1 cellular context compared by ENCODE assay signal in genomic region chr2:85441859-85442258, GRCh38.
TF ChIP-seq lines count a peak whose summit lies in the region.

No MANE protein-coding gene starts in this region.

TF ChIP-seq in H1, 55 proteins besides CTCF, POLR2A, EP300 and RAD21:
- TF ChIP-seq HDAC6 (IDR thresholded peaks at IDR 0.05; ENCODE audit: low read depth, low read length) (no peak), TAF1 (IDR thresholded peaks at IDR 0.05; ENCODE audit: low read depth, low read length) (no peak), RBBP5 (IDR thresholded peaks at IDR 0.05; ENCODE audit: borderline replicate concordance, low read depth, low read length) (no peak), ATF2 (IDR thresholded peaks at IDR 0.05; ENCODE audit: low read length) (no peak), NRF1 (IDR thresholded peaks at IDR 0.05; ENCODE audit: low read depth, low read length) (no peak), SAP30 (IDR thresholded peaks at IDR 0.05; ENCODE audit: insufficient read depth, insufficient replicate concordance, low read length) (no peak), TCF12 (IDR thresholded peaks at IDR 0.05; ENCODE audit: low read depth, low read length) (no peak), RNF2 (IDR thresholded peaks at IDR 0.05; ENCODE audit: borderline replicate concordance, low read depth, low read length, missing control alignments, poor library complexity, severe bottlenecking) (no peak), TAF7 (optimal IDR thresholded peaks at IDR 0.05; ENCODE audit: borderline replicate concordance, low read depth, low read length) (no peak), SUZ12 (IDR thresholded peaks at IDR 0.05; ENCODE audit: low read length) (no peak)
